2 cellular contexts compared by ENCODE assay signal in the genomic region with DNA sequence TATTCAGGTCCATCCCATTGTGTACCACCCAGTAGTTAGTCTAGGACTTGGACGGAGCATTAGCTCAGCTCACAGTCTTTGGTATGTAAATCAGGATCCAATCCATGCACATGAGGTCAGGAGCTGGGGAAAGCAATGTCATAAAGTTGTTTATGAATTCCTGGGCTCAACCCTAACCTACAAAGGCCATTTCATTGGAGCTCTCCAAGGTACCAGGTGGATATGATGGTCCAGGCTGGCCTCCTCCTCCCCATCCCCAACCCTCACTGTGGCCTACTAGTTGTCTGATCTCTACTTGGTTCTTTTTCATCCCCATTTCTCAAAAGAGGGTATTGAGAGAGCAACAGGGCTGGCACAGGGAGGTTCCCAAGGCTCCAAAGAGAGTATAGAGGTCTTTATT.
TF ChIP-seq lines count a peak whose summit lies in the region.

No MANE protein-coding gene starts in this region.

TF ChIP-seq in SK-N-SH, 30 proteins besides CTCF, POLR2A, EP300 and RAD21:
- peak; percentile 88 for TF ChIP-seq REST (IDR thresholded peaks at IDR 0.05; ENCODE audit: low read depth, low read length)
- no peak for TF ChIP-seq GABPA (IDR thresholded peaks at IDR 0.05; ENCODE audit: low read depth)
- TF ChIP-seq POLR2AphosphoS5 (IDR thresholded peaks at IDR 0.05; ENCODE audit: low read depth, low read length): no peak

TF ChIP-seq in liver, 16 proteins besides CTCF, POLR2A, EP300 and RAD21 (continued from another document):
- TF ChIP-seq REST (IDR thresholded peaks at IDR 0.05) (peak; percentile 75), JUND (IDR thresholded peaks at IDR 0.05) (no peak)
